ENCODE assay signal across 8 cellular contexts in the genomic region with DNA sequence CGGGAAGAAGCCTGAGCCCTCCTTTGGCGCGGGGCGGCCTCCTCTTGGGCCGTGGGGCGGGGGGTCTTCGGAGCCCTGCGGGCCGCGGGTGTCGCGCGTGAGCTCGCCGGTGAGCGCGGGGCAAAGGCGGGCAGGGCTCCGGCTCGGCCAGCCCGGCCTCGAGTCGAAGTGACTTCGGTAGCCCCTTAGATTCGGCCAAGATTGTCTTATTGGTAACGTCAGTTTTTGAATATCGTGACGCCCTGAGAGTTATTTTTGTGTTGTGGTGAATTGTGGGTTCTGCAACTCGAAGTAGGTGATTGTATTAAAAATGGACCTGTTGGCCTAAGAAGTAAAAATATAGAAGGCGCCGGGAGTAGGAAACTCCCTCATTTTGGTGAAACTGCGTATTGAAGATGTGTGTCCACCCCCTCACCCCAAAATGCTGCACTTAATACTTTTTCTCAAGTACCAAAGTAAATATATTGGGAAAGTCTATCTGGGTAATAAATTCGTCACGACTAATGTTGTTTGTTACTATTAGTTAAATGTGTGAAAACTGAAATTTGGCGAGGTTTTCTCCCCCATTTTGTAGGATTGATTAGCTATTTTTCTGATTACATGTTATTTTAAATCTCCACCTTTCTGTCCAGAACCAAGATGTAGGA. TPM values are rescaled to one million over a fixed set of nuclear protein-coding genes. Genes with fewer than 3 reads are reported as not detected.
DNase-seq lines count a peak whose midpoint lies in the region; ATAC-seq and TF ChIP-seq lines count a peak whose summit lies in the region.

No MANE protein-coding gene starts in this region.

- WGBS in suprapubic skin, result under 1% methylated on average over 16 of the region's 35 CpGs

- intact Hi-C loops in posterior cingulate gyrus (cut with DNase I), result loop anchor here (2.0 to 10.0 kb wide), 6 partner anchors 92 to 746 kb away; partner anchors contain the start of genes TANC1 and WDSUB1

- TF ChIP-seq CTCF in Loucy (conservative IDR thresholded peaks at IDR 0.05; ENCODE audit: low read length) (no peak), brain microvascular endothelial cell (IDR thresholded peaks at IDR 0.05; ENCODE audit: low read depth, low read length, missing control alignments) (no peak), suprapubic skin (IDR thresholded peaks at IDR 0.05) (no peak)

- peaks cover 8% of the 10 kb centered on the region for H3K27me3 Mint-ChIP-seq in CD4-positive, CD25-positive, alpha-beta regulatory T cell

- peaks cover 21% of the 10 kb centered on the region for H3K36me3 Mint-ChIP-seq in CD4-positive, CD25-positive, alpha-beta regulatory T cell

- H4K20me1 ChIP-seq in Loucy (ENCODE audit: insufficient read depth, low read length, poor library complexity, severe bottlenecking), result peaks cover 57% of the 10 kb centered on the region

- no peaks in the 10 kb centered on the region for H3K27me3 ChIP-seq in CD4-positive, CD25-positive, alpha-beta regulatory T cell (ENCODE audit: control insufficient read depth, insufficient read depth, low read length)
- H3K27me3 ChIP-seq in Loucy (ENCODE audit: insufficient read depth, low read length, poor library complexity, severe bottlenecking) (no peaks in the 10 kb centered on the region), brain microvascular endothelial cell (replicated peaks) (no peaks in the 10 kb centered on the region), suprapubic skin (no peaks in the 10 kb centered on the region)

- H3F3A ChIP-seq in Loucy (ENCODE audit: low read depth), result no peaks in the 10 kb centered on the region

- peaks cover 58% of the 10 kb centered on the region for H3K79me2 ChIP-seq in Loucy (ENCODE audit: insufficient read depth, low read length)

- TF ChIP-seq POLR2A in suprapubic skin (IDR thresholded peaks at IDR 0.05), result no peak

- no peaks in the 10 kb centered on the region for H3K9me3 Mint-ChIP-seq in CD4-positive, CD25-positive, alpha-beta regulatory T cell

- no peak for ATAC-seq in CD4-positive, CD25-positive, alpha-beta regulatory T cell (ENCODE audit: low read depth in 2 of 2)
- ATAC-seq in GM19467 (IDR thresholded peaks at IDR 0.05; ENCODE audit: unreplicated experiment) (peak; percentile 12), HG02571 (IDR thresholded peaks at IDR 0.05; ENCODE audit: unreplicated experiment) (no peak)

- H3K9ac ChIP-seq in Loucy (ENCODE audit: low read depth, low read length, poor library complexity, severe bottlenecking), result peak overlapping the region; percentile 98

- H2AFZ ChIP-seq in Loucy (ENCODE audit: low read length), result peak overlapping the region; percentile 88

- H3K27ac Mint-ChIP-seq in CD4-positive, CD25-positive, alpha-beta regulatory T cell, result peak overlapping the region; percentile 98 to 100 (median 100)

- peak overlapping the region; percentile 96 for H3K27ac ChIP-seq in CD4-positive, CD25-positive, alpha-beta regulatory T cell (ENCODE audit: insufficient read depth, low read length, poor library complexity, severe bottlenecking)
- H3K27ac ChIP-seq in brain microvascular endothelial cell, result peak overlapping the region; percentile 96
- H3K27ac ChIP-seq in suprapubic skin, result peak overlapping the region; percentile 100

- H3K4me3 Mint-ChIP-seq in CD4-positive, CD25-positive, alpha-beta regulatory T cell, result peak overlapping the region; percentile 95 to 100 (median 100)

- no peaks in the 10 kb centered on the region for H3K9me2 ChIP-seq in Loucy (replicated peaks; ENCODE audit: low read depth, low read length)

- H3K4me2 ChIP-seq in Loucy (ENCODE audit: low read depth, low read length, poor library complexity, severe bottlenecking), result peak overlapping the region; percentile 93

- H3K36me3 ChIP-seq in CD4-positive, CD25-positive, alpha-beta regulatory T cell (ENCODE audit: control insufficient read depth, insufficient read depth, low read length), result peaks cover 25% of the 10 kb centered on the region
- H3K36me3 ChIP-seq in Loucy (ENCODE audit: insufficient read depth, low read length), result 0 out of 2 replicates have a peak, but pooled peaks cover 10% of the 10 kb centered on the region
- peaks cover 22% of the 10 kb centered on the region for H3K36me3 ChIP-seq in brain microvascular endothelial cell (replicated peaks)
- peaks cover 7% of the 10 kb centered on the region for H3K36me3 ChIP-seq in suprapubic skin

- in situ Hi-C loops in brain microvascular endothelial cell (cut with HindIII; ENCODE audit: low pct_ligation_motif_present, low sequenced_read_pairs), result no loop called here

- no peak for TF ChIP-seq EP300 in suprapubic skin (IDR thresholded peaks at IDR 0.05)

- peak in 1 of 3 donors; percentile 55 for DNase-seq in CD4-positive, CD25-positive, alpha-beta regulatory T cell
- no peak for DNase-seq in brain microvascular endothelial cell
- DNase-seq in left kidney (ENCODE audit: low read depth, low spot score), result peak; percentile 80
- no peak for DNase-seq in suprapubic skin (ENCODE audit: low spot score in 2 of 2)
- no peak for DNase-seq in posterior cingulate gyrus

- no peaks in the 10 kb centered on the region for H3K9me3 ChIP-seq in CD4-positive, CD25-positive, alpha-beta regulatory T cell (ENCODE audit: control insufficient read depth in 2 of 2, low read length in 2 of 2)
- no peaks in the 10 kb centered on the region for H3K9me3 ChIP-seq in Loucy (ENCODE audit: insufficient read depth, low read depth, low read length)
- no peaks in the 10 kb centered on the region for H3K9me3 ChIP-seq in suprapubic skin

- peak overlapping the region; percentile 96 for H3K4me3 ChIP-seq in CD4-positive, CD25-positive, alpha-beta regulatory T cell (ENCODE audit: low read depth, low read length)
- H3K4me3 ChIP-seq in Loucy (ENCODE audit: low read length, poor library complexity, severe bottlenecking) (peak overlapping the region; percentile 92), brain microvascular endothelial cell (ENCODE audit: low read depth, low read length) (peak overlapping the region; percentile 97), suprapubic skin (peak overlapping the region; percentile 99)

- peaks cover 56% of the 10 kb centered on the region for H3K4me1 ChIP-seq in CD4-positive, CD25-positive, alpha-beta regulatory T cell (ENCODE audit: control insufficient read depth, insufficient read depth, low read length, poor library complexity, severe bottlenecking)
- H3K4me1 ChIP-seq in Loucy (ENCODE audit: insufficient read depth, low read length, poor library complexity, severe bottlenecking) (peaks cover 60% of the 10 kb centered on the region), suprapubic skin (peaks cover 61% of the 10 kb centered on the region)

- peaks cover 43 to 68% (median 52%) of the 10 kb centered on the region in 4 donors for H3K4me1 Mint-ChIP-seq in CD4-positive, CD25-positive, alpha-beta regulatory T cell

RNA-seq across cellular contexts. Expression of gene MARCHF7, which starts 0.7 kb away (rescaled TPM):
- 88.2 TPM for total RNA-seq in CD4-positive, CD25-positive, alpha-beta regulatory T cell
- polyA plus RNA-seq in CD4-positive, CD25-positive, alpha-beta regulatory T cell, result 100 to 1,000 TPM; 189 to 253 (median 228) TPM
- 100 to 1,000 TPM in 2 of 4 donors, 10 to 100 TPM in 2; 73.7 to 128 (median 99.6) TPM for total RNA-seq in suprapubic skin
